ENCODE assay signal across 14 cellular contexts in the genomic region with DNA sequence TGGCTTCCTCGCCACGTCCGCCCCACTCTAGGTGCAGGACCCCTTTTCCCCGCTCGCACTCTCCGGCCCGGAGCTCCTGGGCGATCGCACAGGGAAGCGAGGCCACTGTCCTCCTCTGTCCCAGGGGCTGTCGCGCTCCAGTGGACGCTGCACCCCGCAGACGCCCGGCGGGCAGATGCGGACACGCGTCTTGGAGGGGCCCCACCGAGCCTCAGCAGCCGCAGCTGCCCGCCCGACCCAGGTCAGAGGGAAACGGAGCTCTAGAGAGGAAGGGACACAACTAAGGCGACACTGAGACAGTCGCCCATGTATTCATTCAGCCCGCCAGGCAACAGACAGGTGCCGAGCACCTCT. TPM values are rescaled to one million over a fixed set of nuclear protein-coding genes. Genes with fewer than 3 reads are reported as not detected.
DNase-seq lines count a peak whose midpoint lies in the region; ATAC-seq, FAIRE-seq and TF ChIP-seq lines count a peak whose summit lies in the region.
"Had no signal": no experiment of that assay in that cellular context is flagged by ENCODE, and none has a peak within 500 bp of the region (broad histone marks: within the 10 kb centered on the region; RNA-seq: fewer than 3 reads in every experiment).

No MANE protein-coding gene starts in this region.

- H2BK12ac ChIP-seq in H9 (ENCODE audit: insufficient read length, low read depth, low read length): no peak overlapping the region
- 0 out of 2 replicates have a peak overlapping the region, but pooled peaks have one; percentile 50 for H2BK12ac ChIP-seq in H1 (ENCODE audit: low read depth, low read length)

- H3K36me3 ChIP-seq in H1 (ENCODE audit: control insufficient read depth in 2 of 4, insufficient read depth in 4 of 4, low read length in 3 of 4): no peaks in the 10 kb centered on the region

- peaks cover 16 to 19% of the 10 kb centered on the region in 2 experiments for H3K4me1 Mint-ChIP-seq in H9
- H3K4me1 Mint-ChIP-seq in nephron: peaks cover 14% of the 10 kb centered on the region

- H3K27ac ChIP-seq in A549 (peak overlapping the region; percentile 54 to 74; a peak in 5 of 6 replicates), H9 (ENCODE audit: insufficient read length, low read depth, low read length) (no peak overlapping the region), H1 (ENCODE audit: low read depth, low read length) (no peak overlapping the region)

- H3T11ph ChIP-seq in H9 (ENCODE audit: low read length): no peak overlapping the region

- H3K4me2 ChIP-seq in A549 (peak overlapping the region; percentile 95), H9 (ENCODE audit: insufficient read depth, insufficient read length, low read length) (peak overlapping the region; percentile 81), H1 (ENCODE audit: insufficient read depth in 1 of 2, low read depth in 2 of 2, low read length in 2 of 2) (peak overlapping the region; percentile 78 to 93)

- H3K4ac ChIP-seq in H9 (ENCODE audit: low read depth, low read length) (no peak overlapping the region), H1 (replicated peaks; ENCODE audit: insufficient read length, low read depth, low read length) (no peak overlapping the region)

- H3K27ac Mint-ChIP-seq in H9 (no peak overlapping the region), nephron (no peak overlapping the region)

- H3K79me2 ChIP-seq in H9 (ENCODE audit: insufficient read depth, low read length) (no peaks in the 10 kb centered on the region), H1 (ENCODE audit: control insufficient read depth in 1 of 2, insufficient read depth in 2 of 2, low read length in 2 of 2) (no peaks in the 10 kb centered on the region)

- POLR2A ChIA-PET in A549 (lab: Yijun Ruan, JAX) (interaction anchor here (0.5 kb wide), 1 partner anchor 24 kb away, joined by 5 read pairs; no protein-coding TSS in a partner anchor), H1 (lab: Charles Lee; ENCODE audit: partially characterized antibody) (interaction anchor here (1.1 kb wide), 1 partner anchor 11 kb away, joined by 3 read pairs; no protein-coding TSS in a partner anchor)

- TF ChIP-seq CTCF in A549 (IDR thresholded peaks at IDR 0.05): no peak
- no peak for TF ChIP-seq CTCF in H9 (conservative IDR thresholded peaks at IDR 0.05)
- TF ChIP-seq CTCF in H1 (IDR thresholded peaks at IDR 0.05; ENCODE audit: control extremely low read depth in 1 of 3, insufficient read depth in 1 of 3, low read depth in 1 of 3, low read length in 3 of 3): no peak
- TF ChIP-seq CTCF in nephron (IDR thresholded peaks at IDR 0.05; ENCODE audit: unreplicated experiment in 3 of 3): no peak

- no peak for TF ChIP-seq EP300 in A549 (IDR thresholded peaks at IDR 0.05)
- TF ChIP-seq EP300 in H1 (IDR thresholded peaks at IDR 0.05; ENCODE audit: borderline replicate concordance in 1 of 2, low read depth in 2 of 2, low read length in 2 of 2): no peak

- H2AFZ ChIP-seq in H9 (ENCODE audit: low read length) (no peak overlapping the region), H1 (ENCODE audit: low read length) (peak overlapping the region; percentile 68)

- H3K23me2 ChIP-seq in H9 (ENCODE audit: insufficient read length, low read depth, low read length, poor library complexity, severe bottlenecking) (peaks cover 12% of the 10 kb centered on the region), H1 (ENCODE audit: low read depth, low read length) (peaks cover 19% of the 10 kb centered on the region; the same call in 1 of the 2 replicates)

- no peak for DNase-seq in A549 (ENCODE audit: low read depth in 1 of 2, low spot score in 1 of 2)
- DNase-seq in H9: peak; percentile 65
- no peak for DNase-seq in H1 (ENCODE audit: low read depth in 1 of 2, low spot score in 2 of 2)
- no peak for DNase-seq in dermis blood vessel endothelial cell
- DNase-seq in NCI-H128 (lab: John Stamatoyannopoulos, UW; ENCODE audit: unreplicated experiment): no peak
- DNase-seq in CD1c-positive myeloid dendritic cell (ENCODE audit: extremely low spot score): no peak
- no peak for DNase-seq in sciatic nerve (ENCODE audit: low spot score)
- DNase-seq: activated CD4-positive, CD25-positive, alpha-beta regulatory T cell; COR-L47 had no signal

- H2BK20ac ChIP-seq in H9 (ENCODE audit: low read depth, low read length, poor library complexity, severe bottlenecking) (no peak overlapping the region), H1 (ENCODE audit: low read length) (no peak overlapping the region)

- H3K14ac ChIP-seq in H9 (ENCODE audit: insufficient read depth, low read length): peak overlapping the region; percentile 52
- no peak overlapping the region for H3K14ac ChIP-seq in H1 (ENCODE audit: insufficient read length)

- FAIRE-seq in A549 (lab: Jason Lieb, UNC): no peak
- FAIRE-seq in H1 (lab: Jason Lieb, UNC): no peak
- FAIRE-seq: GM12878, K562, RCC 7860 had no signal

- H3K18ac ChIP-seq in H9 (ENCODE audit: insufficient read length, low read depth, low read length) (no peak overlapping the region), H1 (ENCODE audit: extremely low read depth, low read length) (no peak overlapping the region; the same call in 1 of the 2 replicates)

- H3K36me3 Mint-ChIP-seq in H9 (ENCODE audit: insufficient read depth in 1 of 3, low read depth in 3 of 3) (peaks cover 0 to 5% (median 2%) of the 10 kb centered on the region in 3 experiments; a peak in 4 of 7 replicates), nephron (ENCODE audit: low read depth) (no peaks in the 10 kb centered on the region)

- H3K4me3 Mint-ChIP-seq in H9: peak overlapping the region; percentile 79 to 87
- H3K4me3 Mint-ChIP-seq in nephron: peak overlapping the region; percentile 45 to 82 (median 69)

- H3K9me3 ChIP-seq in A549: peaks cover 10% of the 10 kb centered on the region; the same call in 2 of the 3 replicates
- no peaks in the 10 kb centered on the region for H3K9me3 ChIP-seq in H9 (ENCODE audit: control insufficient read depth, low read depth, low read length)
- H3K9me3 ChIP-seq in H1 (ENCODE audit: insufficient read depth in 2 of 2, low read depth in 1 of 2, low read length in 1 of 2): no peaks in the 10 kb centered on the region

- H3K23ac ChIP-seq in H9 (ENCODE audit: insufficient read length, low read depth, low read length): no peak overlapping the region
- no peak overlapping the region for H3K23ac ChIP-seq in H1 (ENCODE audit: insufficient read length)

- TF ChIP-seq RAD21 in A549 (conservative IDR thresholded peaks at IDR 0.05 in 1 of 2, IDR thresholded peaks at IDR 0.05 in 1 of 2) (no peak), H1 (IDR thresholded peaks at IDR 0.05 in 1 of 2, conservative IDR thresholded peaks at IDR 0.05 in 1 of 2; ENCODE audit: low read depth in 2 of 2, low read length in 2 of 2) (no peak)

- H4K5ac ChIP-seq in H9 (ENCODE audit: insufficient read length, low read depth, low read length) (no peak overlapping the region), H1 (ENCODE audit: insufficient read length, low read depth, low read length) (no peak overlapping the region)

- H4K91ac ChIP-seq in H9 (ENCODE audit: insufficient read length, low read depth, low read length) (no peak overlapping the region), H1 (replicated peaks; ENCODE audit: insufficient read length, low read length) (no peak overlapping the region)

- H3K9ac ChIP-seq in H9 (ENCODE audit: extremely low read depth, insufficient read length, low read length): no peak overlapping the region
- peak overlapping the region in 1 of 4 experiments; percentile 14; a peak in 2 of 7 replicates for H3K9ac ChIP-seq in H1 (replicated peaks in 1 of 4; ENCODE audit: extremely low read depth in 1 of 4, low read depth in 3 of 4, low read length in 3 of 4)

- peak in 1 of 2 experiments; percentile 43; a peak in 3 of 6 replicates for ATAC-seq in A549
- no peak for ATAC-seq in sciatic nerve

- H2BK15ac ChIP-seq in H9 (ENCODE audit: low read depth, low read length) (no peak overlapping the region), H1 (ENCODE audit: low read length) (no peak overlapping the region)

- peaks cover 60% of the 10 kb centered on the region for H3K27me3 Mint-ChIP-seq in H9 (ENCODE audit: low read depth)
- H3K27me3 Mint-ChIP-seq in nephron (ENCODE audit: low read depth): peaks cover 86% of the 10 kb centered on the region

- 0 out of 3 replicates have a peak, but pooled peaks cover 3% of the 10 kb centered on the region for H3K4me1 ChIP-seq in A549
- 0 out of 2 replicates have a peak, but pooled peaks cover 2% of the 10 kb centered on the region for H3K4me1 ChIP-seq in H9 (ENCODE audit: insufficient read depth, low read length)
- peaks cover 0 to 12% (median 9%) of the 10 kb centered on the region in 4 experiments; a peak in 6 of 7 replicates for H3K4me1 ChIP-seq in H1 (replicated peaks in 1 of 4; ENCODE audit: control insufficient read depth in 3 of 4, insufficient read depth in 4 of 4, low read length in 3 of 4)

- H3K4me3 ChIP-seq in A549 (peak overlapping the region; percentile 58), H1 (ENCODE audit: extremely low read depth in 1 of 4, insufficient read depth in 2 of 4, low read depth in 3 of 4, low read length in 4 of 4) (peak overlapping the region; percentile 39 to 68 (median 60))
- H3K4me3 ChIP-seq: GM12878, K562 had no signal

- no peak overlapping the region for H3K56ac ChIP-seq in H9 (ENCODE audit: insufficient read length, low read depth, low read length)
- H3K56ac ChIP-seq in H1 (replicated peaks; ENCODE audit: insufficient read length, low read depth, low read length): no peak overlapping the region

- H2BK5ac ChIP-seq in H9 (ENCODE audit: insufficient read length, low read length) (no peak overlapping the region), H1 (ENCODE audit: low read depth, low read length) (no peak overlapping the region)

- TF ChIP-seq POLR2A in A549 (IDR thresholded peaks at IDR 0.05; ENCODE audit: low read length) (no peak), H1 (IDR thresholded peaks at IDR 0.05; ENCODE audit: control extremely low read depth in 1 of 2, low read depth in 2 of 2, low read length in 2 of 2) (no peak; a peak in 1 of 3 replicates)

- CTCF ChIA-PET in A549 (lab: Yijun Ruan, JAX): interaction anchor here (0.6 to 5.5 kb wide), 11 partner anchors 10 to 289 kb away, joined by 3 to 31 read pairs (median 5); no protein-coding TSS in a partner anchor
- CTCF ChIA-PET in H1 (lab: Charles Lee; ENCODE audit: partially characterized antibody): interaction anchor here (1.0 to 7.0 kb wide), 8 partner anchors 9 to 232 kb away, joined by 3 to 72 read pairs (median 6); no protein-coding TSS in a partner anchor

- H3K79me1 ChIP-seq in H9 (ENCODE audit: insufficient read depth, low read depth, low read length, poor library complexity, severe bottlenecking): no peaks in the 10 kb centered on the region
- H3K79me1 ChIP-seq in H1 (ENCODE audit: low read depth, low read length): no peaks in the 10 kb centered on the region; the same call in 1 of the 2 replicates

- peaks cover 9% of the 10 kb centered on the region; the same call in 1 of the 2 replicates for H3K27me3 ChIP-seq in H9 (ENCODE audit: insufficient read depth, low read length)
- peaks cover 9 to 38% (median 31%) of the 10 kb centered on the region in 4 experiments for H3K27me3 ChIP-seq in H1 (replicated peaks in 1 of 4; ENCODE audit: control insufficient read depth in 3 of 4, extremely low read depth in 1 of 4, insufficient read depth in 3 of 4, low read length in 3 of 4)

- H4K20me1 ChIP-seq in H9 (ENCODE audit: control insufficient read depth, insufficient read depth, insufficient read length) (no peaks in the 10 kb centered on the region), H1 (replicated peaks in 1 of 2; ENCODE audit: control insufficient read depth in 1 of 2, insufficient read depth in 2 of 2, low read length in 2 of 2) (no peaks in the 10 kb centered on the region)

- 74% methylated on average over 28 of the region's 29 CpGs for WGBS in A549 (ENCODE audit: missing lambda C conversion rate)
- WGBS in H9 (ENCODE audit: extremely low coverage, insufficient read length, low lambda C conversion rate): no CpG with 5 or more reads among the region's 29 CpGs
- 8% methylated on average over 24 of the region's 29 CpGs; no CpG with 5 or more reads in 1 of the 2 experiments for WGBS in H1 (ENCODE audit: extremely low coverage in 1 of 2, insufficient coverage in 1 of 2, insufficient read length in 1 of 2, insufficient replicate concordance in 2 of 2, low coverage in 1 of 2, low lambda C conversion rate in 2 of 2, missing lambda C conversion rate in 1 of 2), 2 experiments

- intact Hi-C loops in sciatic nerve (cut with DNase I): no loop called here

- H2BK120ac ChIP-seq in H9 (ENCODE audit: low read depth, low read length, poor library complexity, severe bottlenecking): no peak overlapping the region
- no peak overlapping the region for H2BK120ac ChIP-seq in H1 (replicated peaks; ENCODE audit: low read depth, low read length)

- H4K8ac ChIP-seq in H9 (replicated peaks; ENCODE audit: insufficient read length, low read depth, low read length) (no peak overlapping the region), H1 (ENCODE audit: extremely low read depth, insufficient read depth, low read length) (peak overlapping the region; percentile 7; the same call in 1 of the 2 replicates)

- no peak overlapping the region for H2AK5ac ChIP-seq in H9 (ENCODE audit: insufficient read length, low read length)
- H2AK5ac ChIP-seq in H1 (ENCODE audit: low read depth, low read length): no peak overlapping the region

- H3K9me3 Mint-ChIP-seq in H9: peaks cover 17 to 31% of the 10 kb centered on the region in 2 experiments
- peaks cover 34% of the 10 kb centered on the region for H3K9me3 Mint-ChIP-seq in nephron

RNA-seq across cellular contexts. Expression of gene SLC13A5, which starts 0.7 kb away (rescaled TPM):
- polyA plus RNA-seq in A549 (2011; rRNA removed) (0.26 and 0.30 TPM in 2 replicates), A549 (2017; fragmentation: RNase III; extraction: RNeasy Plus Mini Kit Qiagen cat#74134 plus additional on column Dnase treatment) (0.03 to 0.26 TPM (median 0.15 TPM) in 3 replicates), H1 (2011; rRNA removed) (2.1 and 3.5 TPM in 2 replicates)
- polyA plus RNA-seq in A549 (2012; cell fraction: cytosol; rRNA removed): 0.09 and 0.26 TPM in 2 replicates
- polyA plus RNA-seq in A549 (2012; cell fraction: nucleus; rRNA removed): 0.14 and 0.26 TPM in 2 replicates
- 0.21 and 1.8 TPM in 2 replicates for polyA minus RNA-seq in A549 (2011; rRNA and poly(A)+ RNA removed)
- total RNA-seq in H9 (2021) (1.4 and 1.6 TPM in 2 replicates), dermis blood vessel endothelial cell (not detected in 2 replicates), sciatic nerve (0.62 TPM)
- 1.8 and 2.6 TPM in 2 replicates for total RNA-seq in H1 (2021; fragmentation: NEBNext Ultra II Directional; extraction: Animal tissue kit (Norgen Biotek cat#: 25700))
- 3.1 TPM for polyA plus RNA-seq in H1 (2011; cell fraction: cytosol; rRNA removed)
- 6.6 TPM for polyA plus RNA-seq in H1 (2011; cell fraction: nucleus; rRNA removed)
- polyA plus RNA-seq in H1 (2012, experiment 1 of 2): 1.2 to 2.7 TPM (median 2.5 TPM) in 4 replicates
- 1.6 TPM for polyA plus RNA-seq in H1 (2012, experiment 2 of 2)
- 3.1 TPM for polyA plus RNA-seq in H1 (2013, experiment 1 of 2)
- polyA plus RNA-seq in H1 (2013, experiment 2 of 2): 3.2 TPM
- 6.9 and 9.0 TPM in 2 replicates for polyA minus RNA-seq in H1 (2011; rRNA and poly(A)+ RNA removed)
- 3.5 TPM for polyA minus RNA-seq in H1 (2011; cell fraction: cytosol; rRNA and poly(A)+ RNA removed)
- 6.0 TPM for polyA minus RNA-seq in H1 (2011; cell fraction: nucleus; rRNA and poly(A)+ RNA removed)
- total RNA-seq: mononuclear cell had no signal
- polyA plus RNA-seq: GM12878, K562 had no signal

RNA-seq across cellular contexts. Expression of gene XAF1, which starts 42.0 kb away (rescaled TPM):
- polyA plus RNA-seq in A549 (2011; rRNA removed): not detected in 2 replicates
- not detected in 2 replicates for polyA plus RNA-seq in A549 (2012; cell fraction: cytosol; rRNA removed)
- not detected in 2 replicates for polyA plus RNA-seq in A549 (2012; cell fraction: nucleus; rRNA removed)
- not detected in 3 replicates for polyA plus RNA-seq in A549 (2017; fragmentation: RNase III; extraction: RNeasy Plus Mini Kit Qiagen cat#74134 plus additional on column Dnase treatment)
- not detected in 2 replicates for polyA minus RNA-seq in A549 (2011; rRNA and poly(A)+ RNA removed)
- total RNA-seq in H9 (2021): not detected in 2 replicates
- total RNA-seq in H1 (2021; fragmentation: NEBNext Ultra II Directional; extraction: Animal tissue kit (Norgen Biotek cat#: 25700)): not detected in 2 replicates
- polyA plus RNA-seq in H1 (2011; rRNA removed): not detected in 2 replicates
- not detected for polyA plus RNA-seq in H1 (2011; cell fraction: cytosol; rRNA removed)
- not detected for polyA plus RNA-seq in H1 (2011; cell fraction: nucleus; rRNA removed)
- not detected in 4 replicates for polyA plus RNA-seq in H1 (2012, experiment 1 of 2)
- polyA plus RNA-seq in H1 (2012, experiment 2 of 2): not detected
- polyA plus RNA-seq in H1 (2013, experiment 1 of 2): 0.08 TPM
- polyA plus RNA-seq in H1 (2013, experiment 2 of 2): 0.06 TPM
- 0.10 TPM in 1 of 2 replicates, not detected in the other for polyA minus RNA-seq in H1 (2011; rRNA and poly(A)+ RNA removed)
- polyA minus RNA-seq in H1 (2011; cell fraction: cytosol; rRNA and poly(A)+ RNA removed): not detected
- not detected for polyA minus RNA-seq in H1 (2011; cell fraction: nucleus; rRNA and poly(A)+ RNA removed)
- total RNA-seq in dermis blood vessel endothelial cell: 9.8 and 13.3 TPM in 2 replicates
- total RNA-seq in sciatic nerve: 67.4 TPM

Comparison
In these comparisons a context has a peak if more than half of its experiments do, and no peak if none do; other contexts are left out.
1. H3K27ac ChIP-seq: peak in A549 (2 of 2); none in H9 (single experiment) and H1 (single experiment).
2. RNA of gene XAF1, which starts 42.0 kb away (total RNA-seq): 67.4 TPM in sciatic nerve (single experiment) and 9.8 to 13.3 TPM in dermis blood vessel endothelial cell; not detected in H9 and not detected in H1; every median in the first group is over 10 times any median in the second.
3. Of the 18 proteins assayed by ChIP-seq in both H1 and A549: peak only in H1: MAX; only in A549: none; in both: E2F6; in neither: 16.
4. Peak in every context shown above with its lines, with median percentiles within 50 percentile points of each other: H3K4me2 ChIP-seq.